1 cellular context compared by ENCODE assay signal in genomic region chr16:81624718-81625543, GRCh38.
TF ChIP-seq lines count a peak whose summit lies in the region.

No MANE protein-coding gene starts in this region.

TF ChIP-seq in HepG2, 621 proteins besides CTCF, POLR2A, EP300 and RAD21 (continued from another document and continues in another):
- TF ChIP-seq ZSCAN29 (CRISPR knock-in tag; conservative IDR thresholded peaks at IDR 0.05) = 0 out of 2 replicates have a peak, but pooled peaks have one; percentile 69
- TF ChIP-seq ZNF546 (CRISPR knock-in tag; conservative IDR thresholded peaks at IDR 0.05) = no peak
- TF ChIP-seq MLLT10 (CRISPR knock-in tag; IDR thresholded peaks at IDR 0.05) = no peak
- no peak for TF ChIP-seq CENPX (CRISPR knock-in tag; IDR thresholded peaks at IDR 0.05)
- no peak for TF ChIP-seq ZNF552 (CRISPR knock-in tag; IDR thresholded peaks at IDR 0.05; ENCODE audit: borderline replicate concordance)
- no peak for TF ChIP-seq ZNF180 (CRISPR knock-in tag; IDR thresholded peaks at IDR 0.05; ENCODE audit: borderline replicate concordance, low read depth)
- peak; percentile 80 for TF ChIP-seq FOXP4 (CRISPR knock-in tag; IDR thresholded peaks at IDR 0.05)
- TF ChIP-seq, protein P1, sequence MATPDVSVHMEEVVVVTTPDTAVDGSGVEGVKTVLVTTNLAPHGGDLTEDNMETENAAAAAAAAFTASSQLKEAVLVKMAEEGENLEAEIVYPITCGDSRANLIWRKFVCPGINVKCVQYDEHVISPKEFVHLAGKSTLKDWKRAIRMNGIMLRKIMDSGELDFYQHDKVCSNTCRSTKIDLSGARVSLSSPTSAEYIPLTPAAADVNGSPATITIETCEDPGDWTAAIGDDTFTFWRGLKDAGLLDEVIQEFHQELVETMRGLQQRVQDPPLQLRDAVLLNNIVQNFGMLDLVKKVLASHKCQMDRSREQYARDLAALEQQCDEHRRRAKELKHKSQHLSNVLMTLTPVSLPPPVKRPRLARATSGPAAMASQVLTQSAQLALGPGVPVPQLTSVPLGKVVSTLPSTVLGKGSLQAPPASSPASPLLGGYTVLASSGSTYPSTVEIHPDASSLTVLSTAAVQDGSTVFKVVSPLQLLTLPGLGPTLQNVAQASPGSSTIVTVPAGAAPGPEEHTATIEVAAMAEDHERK (CRISPR knock-in tag; IDR thresholded peaks at IDR 0.05; ENCODE audit: low read depth) = no peak
- TF ChIP-seq MED13 (CRISPR knock-in tag; IDR thresholded peaks at IDR 0.05) = no peak
- peak; percentile 68; the same call in 1 of the 2 replicates for TF ChIP-seq SPEN (CRISPR knock-in tag; IDR thresholded peaks at IDR 0.05; ENCODE audit: low read depth)
- no peak for TF ChIP-seq ZBTB14 (CRISPR knock-in tag; IDR thresholded peaks at IDR 0.05)
- TF ChIP-seq ZNF713 (CRISPR knock-in tag; IDR thresholded peaks at IDR 0.05) = 0 out of 2 replicates have a peak, but pooled peaks have one; percentile 81
- peak; percentile 92 for TF ChIP-seq PAXIP1 (CRISPR knock-in tag; conservative IDR thresholded peaks at IDR 0.05)
- TF ChIP-seq TSC22D2 (CRISPR knock-in tag; IDR thresholded peaks at IDR 0.05; ENCODE audit: borderline replicate concordance) = no peak
- TF ChIP-seq ZNF432 (CRISPR knock-in tag; IDR thresholded peaks at IDR 0.05; ENCODE audit: borderline replicate concordance) = no peak
- no peak for TF ChIP-seq ZNF703 (CRISPR knock-in tag; IDR thresholded peaks at IDR 0.05; ENCODE audit: borderline replicate concordance)
- TF ChIP-seq, protein P2, sequence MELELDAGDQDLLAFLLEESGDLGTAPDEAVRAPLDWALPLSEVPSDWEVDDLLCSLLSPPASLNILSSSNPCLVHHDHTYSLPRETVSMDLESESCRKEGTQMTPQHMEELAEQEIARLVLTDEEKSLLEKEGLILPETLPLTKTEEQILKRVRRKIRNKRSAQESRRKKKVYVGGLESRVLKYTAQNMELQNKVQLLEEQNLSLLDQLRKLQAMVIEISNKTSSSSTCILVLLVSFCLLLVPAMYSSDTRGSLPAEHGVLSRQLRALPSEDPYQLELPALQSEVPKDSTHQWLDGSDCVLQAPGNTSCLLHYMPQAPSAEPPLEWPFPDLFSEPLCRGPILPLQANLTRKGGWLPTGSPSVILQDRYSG (CRISPR knock-in tag; IDR thresholded peaks at IDR 0.05) = no peak
- peak; percentile 90 for TF ChIP-seq ZNF556 (CRISPR knock-in tag; IDR thresholded peaks at IDR 0.05; ENCODE audit: borderline replicate concordance)
- TF ChIP-seq ZNF597 (CRISPR knock-in tag; IDR thresholded peaks at IDR 0.05) = no peak
- TF ChIP-seq BRD4 (CRISPR knock-in tag; IDR thresholded peaks at IDR 0.05) = no peak
- TF ChIP-seq MAZ (IDR thresholded peaks at IDR 0.05; ENCODE audit: borderline replicate concordance, low read depth, low read length) = no peak
- TF ChIP-seq MAZ (CRISPR knock-in tag; IDR thresholded peaks at IDR 0.05; ENCODE audit: low read depth) = no peak
- TF ChIP-seq, protein P3, sequence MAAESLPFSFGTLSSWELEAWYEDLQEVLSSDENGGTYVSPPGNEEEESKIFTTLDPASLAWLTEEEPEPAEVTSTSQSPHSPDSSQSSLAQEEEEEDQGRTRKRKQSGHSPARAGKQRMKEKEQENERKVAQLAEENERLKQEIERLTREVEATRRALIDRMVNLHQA (CRISPR knock-in tag; IDR thresholded peaks at IDR 0.05) = no peak
- TF ChIP-seq ATF1 (CRISPR knock-in tag; IDR thresholded peaks at IDR 0.05) = 0 out of 2 replicates have a peak, but pooled peaks have one; percentile 26
- peak; percentile 81 for TF ChIP-seq HNF4G (IDR thresholded peaks at IDR 0.05; ENCODE audit: borderline replicate concordance, low read depth, low read length)
- TF ChIP-seq HNF4G (CRISPR knock-in tag; IDR thresholded peaks at IDR 0.05; ENCODE audit: borderline replicate concordance, low read depth) = peak; percentile 29
- no peak for TF ChIP-seq ZFP82 (CRISPR knock-in tag; IDR thresholded peaks at IDR 0.05; ENCODE audit: borderline replicate concordance)
- no peak for TF ChIP-seq MXI1 (IDR thresholded peaks at IDR 0.05; ENCODE audit: borderline replicate concordance, low read depth, low read length)
- TF ChIP-seq ZBTB21 (CRISPR knock-in tag; IDR thresholded peaks at IDR 0.05) = no peak
- TF ChIP-seq TEF (CRISPR knock-in tag; IDR thresholded peaks at IDR 0.05) = no peak
- no peak for TF ChIP-seq NFYB (CRISPR knock-in tag; IDR thresholded peaks at IDR 0.05)
- 0 out of 2 replicates have a peak, but pooled peaks have one; percentile 22 for TF ChIP-seq MYC (CRISPR knock-in tag; IDR thresholded peaks at IDR 0.05; ENCODE audit: borderline replicate concordance)
- TF ChIP-seq ARID4A (CRISPR knock-in tag; IDR thresholded peaks at IDR 0.05; ENCODE audit: borderline replicate concordance) = peak; percentile 63
- no peak for TF ChIP-seq SRSF9 (IDR thresholded peaks at IDR 0.05; ENCODE audit: borderline replicate concordance, insufficient read depth, low read depth, low read length, poor library complexity, severe bottlenecking)
- TF ChIP-seq ZNF780A (CRISPR knock-in tag; IDR thresholded peaks at IDR 0.05) = no peak
- TF ChIP-seq TFDP2 (CRISPR knock-in tag; IDR thresholded peaks at IDR 0.05) = no peak
- TF ChIP-seq ZNF10 (CRISPR knock-in tag; IDR thresholded peaks at IDR 0.05; ENCODE audit: borderline replicate concordance, low read depth) = no peak
- TF ChIP-seq ZBTB8A (CRISPR knock-in tag; IDR thresholded peaks at IDR 0.05; ENCODE audit: borderline replicate concordance, low read depth) = no peak
- peak; percentile 78 for TF ChIP-seq PITX1 (CRISPR knock-in tag; IDR thresholded peaks at IDR 0.05)
- no peak for TF ChIP-seq ATF5 (CRISPR knock-in tag; IDR thresholded peaks at IDR 0.05; ENCODE audit: low read depth)
- peak; percentile 69 for TF ChIP-seq HDAC2 (CRISPR knock-in tag; IDR thresholded peaks at IDR 0.05)
- TF ChIP-seq MAF1 (CRISPR knock-in tag; IDR thresholded peaks at IDR 0.05; ENCODE audit: borderline replicate concordance) = no peak; the same call in 1 of the 2 replicates
